Comparison of ENCODE assay signal across 10 cellular contexts in genomic region chr13:46296920-46297319, GRCh38.
DNase-seq lines count a peak whose midpoint lies in the region; ATAC-seq, FAIRE-seq and TF ChIP-seq lines count a peak whose summit lies in the region.
"Had no signal": no experiment of that assay in that cellular context is flagged by ENCODE, and none has a peak within 500 bp of the region (broad histone marks: within the 10 kb centered on the region; RNA-seq: fewer than 3 reads in every experiment).

No MANE protein-coding gene starts in this region.

- peaks cover 0 to 12% of the 10 kb centered on the region in 2 donors for H3K9me3 ChIP-seq in right atrium auricular region
- H3K9me3 ChIP-seq in hepatocyte (ENCODE audit: low read depth), result no peaks in the 10 kb centered on the region

- ATAC-seq in Right ventricle myocardium inferior (peak; percentile 42), GM18861 (IDR thresholded peaks at IDR 0.05; ENCODE audit: unreplicated experiment) (no peak), GM21360 (IDR thresholded peaks at IDR 0.05; ENCODE audit: unreplicated experiment) (no peak)
- ATAC-seq in activated T-helper 17 cell treated with anti-CD3 and anti-CD28 coated beads, Interleukin-2, amount 50 U/mL, for 72 hours (replicated peaks), result no peak

- no peak overlapping the region for H3K4me2 ChIP-seq in hepatocyte

- TF ChIP-seq CTCF in right atrium auricular region (IDR thresholded peaks at IDR 0.05) (no peak), hepatocyte (IDR thresholded peaks at IDR 0.05; ENCODE audit: poor library complexity) (no peak)

- H3K27ac Mint-ChIP-seq in activated T-helper 17 cell treated with anti-CD3 and anti-CD28 coated beads, Interleukin-2, amount 50 U/mL, for 72 hours, result peak overlapping the region; percentile 86

- H3K4me1 ChIP-seq in right atrium auricular region, result peaks cover 0 to 16% of the 10 kb centered on the region in 2 donors
- peaks cover 7% of the 10 kb centered on the region for H3K4me1 ChIP-seq in hepatocyte (ENCODE audit: insufficient read depth)

- WGBS in hepatocyte (ENCODE audit: low lambda C conversion rate, missing lambda C conversion rate), result 74% methylated on average over 3 of the region's 3 CpGs

- no peaks in the 10 kb centered on the region for H4K20me1 ChIP-seq in hepatocyte (ENCODE audit: insufficient read depth, poor library complexity, severe bottlenecking)

- H3K4me3 Mint-ChIP-seq in activated T-helper 17 cell treated with anti-CD3 and anti-CD28 coated beads, Interleukin-2, amount 50 U/mL, for 72 hours, result peak overlapping the region; percentile 85

- no peaks in the 10 kb centered on the region for H3K9me2 ChIP-seq in hepatocyte (replicated peaks; ENCODE audit: insufficient read depth)

- no peaks in the 10 kb centered on the region for H3K9me3 Mint-ChIP-seq in activated T-helper 17 cell treated with anti-CD3 and anti-CD28 coated beads, Interleukin-2, amount 50 U/mL, for 72 hours

- intact Hi-C loops in Right ventricle myocardium inferior (cut with DNase I), result no loop called here

- H3K27ac ChIP-seq in right atrium auricular region, result no peak overlapping the region
- H3K27ac ChIP-seq in hepatocyte, result peak overlapping the region; percentile 71

- H3K4me1 Mint-ChIP-seq in activated T-helper 17 cell treated with anti-CD3 and anti-CD28 coated beads, Interleukin-2, amount 50 U/mL, for 72 hours, result peaks cover 18% of the 10 kb centered on the region

- no peaks in the 10 kb centered on the region for H3K27me3 ChIP-seq in right atrium auricular region
- H3K27me3 ChIP-seq in hepatocyte, result no peaks in the 10 kb centered on the region

- no peak for DNase-seq in Right ventricle myocardium inferior (ENCODE audit: missing footprints)
- DNase-seq in right atrium auricular region (ENCODE audit: low spot score), result no peak
- DNase-seq in hepatocyte (ENCODE audit: low spot score), result peak; percentile 38
- DNase-seq in urothelium cell line (ENCODE audit: low spot score), result peak; percentile 21
- no peak for DNase-seq in stimulated activated CD4-positive, alpha-beta T cell treated with anti-CD3 and anti-CD28 coated beads, Interleukin-4, amount 100 ng/mL, for 1 hour
- DNase-seq: DMS53, NCI-H774 had no signal

- H3K36me3 ChIP-seq in right atrium auricular region (no peaks in the 10 kb centered on the region), hepatocyte (replicated peaks; ENCODE audit: insufficient read depth, low read depth) (no peaks in the 10 kb centered on the region)

- H3K36me3 Mint-ChIP-seq in activated T-helper 17 cell treated with anti-CD3 and anti-CD28 coated beads, Interleukin-2, amount 50 U/mL, for 72 hours (ENCODE audit: low read depth), result no peaks in the 10 kb centered on the region

- H2AFZ ChIP-seq in hepatocyte, result no peak overlapping the region

- H3K4me3 ChIP-seq in right atrium auricular region, result no peak overlapping the region
- no peak overlapping the region for H3K4me3 ChIP-seq in hepatocyte

- no peaks in the 10 kb centered on the region for H3K79me2 ChIP-seq in hepatocyte

- FAIRE-seq in urothelium cell line (lab: Jason Lieb, UNC), result no peak

- no peaks in the 10 kb centered on the region for H3K27me3 Mint-ChIP-seq in activated T-helper 17 cell treated with anti-CD3 and anti-CD28 coated beads, Interleukin-2, amount 50 U/mL, for 72 hours

Comparison
In these comparisons a context has a peak if more than half of its experiments do, and no peak if none do; other contexts are left out.
1. DNase-seq: peak in hepatocyte (single experiment) and urothelium cell line (single experiment); none in Right ventricle myocardium inferior (single experiment), right atrium auricular region (single experiment) and stimulated activated CD4-positive, alpha-beta T cell treated with anti-CD3 and anti-CD28 coated beads, Interleukin-4, amount 100 ng/mL, for 1 hour (single experiment).